8 cellular contexts compared by ENCODE assay signal in the genomic region with DNA sequence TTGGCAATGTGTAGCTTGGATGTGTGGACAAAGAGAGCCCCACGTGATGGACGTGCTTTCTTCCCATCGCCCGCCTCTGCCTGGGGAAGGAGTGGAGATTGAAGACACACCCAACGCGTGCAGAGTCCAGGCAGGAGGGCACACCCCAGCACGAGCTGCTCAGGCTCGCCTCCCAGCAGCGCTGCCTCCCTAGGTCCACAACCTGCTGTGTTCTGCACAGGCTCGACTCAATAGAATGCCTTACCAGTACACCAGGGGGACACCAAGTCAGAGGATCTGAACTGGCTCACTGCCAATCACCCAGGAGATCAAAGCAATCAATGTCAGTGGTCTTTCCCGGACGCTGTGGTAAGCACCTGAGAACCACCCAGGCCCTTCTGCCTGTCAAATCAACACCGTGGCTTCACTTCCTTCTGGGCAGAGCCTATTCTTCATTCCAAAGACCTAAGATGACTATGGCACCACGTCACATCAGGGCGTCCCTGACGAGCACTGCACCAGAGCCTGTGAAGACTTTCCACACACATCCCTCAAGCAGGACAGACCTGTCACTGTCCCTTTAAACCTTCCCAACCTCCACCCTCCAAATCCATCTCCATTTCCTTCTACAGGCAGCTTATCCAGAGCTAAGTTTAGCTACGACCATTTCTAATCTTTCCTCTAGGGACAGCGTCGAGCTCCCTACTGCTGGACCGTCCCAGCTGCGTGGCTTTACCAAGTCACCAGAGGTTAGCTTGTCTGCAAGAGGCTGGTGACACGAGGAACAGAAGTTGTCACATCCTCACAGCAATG.
A peak's percentile ranks its signal among the peaks of the same experiment; 100 is the strongest.
DNase-seq lines count a peak whose midpoint lies in the region; ATAC-seq and TF ChIP-seq lines count a peak whose summit lies in the region.

No MANE protein-coding gene starts in this region.

- peaks cover 37% of the 10 kb centered on the region for H3K4me1 Mint-ChIP-seq in activated CD8-positive, alpha-beta memory T cell treated with anti-CD3 and anti-CD28 coated beads, Interleukin-2, amount 10 ng/mL, durations not matched to agents 7 days and 5 days

- no peaks in the 10 kb centered on the region for H3K9me3 Mint-ChIP-seq in activated CD8-positive, alpha-beta memory T cell treated with anti-CD3 and anti-CD28 coated beads, Interleukin-2, amount 10 ng/mL, durations not matched to agents 7 days and 5 days (ENCODE audit: low read depth)

- H4K20me1 ChIP-seq in hepatocyte (ENCODE audit: insufficient read depth, poor library complexity, severe bottlenecking), result no peaks in the 10 kb centered on the region

- H3K27ac ChIP-seq in adipose tissue (ENCODE audit: low read depth, low read length) (peak overlapping the region; percentile 2), hepatocyte (peak overlapping the region; percentile 84)

- H3K27me3 Mint-ChIP-seq in activated CD8-positive, alpha-beta memory T cell treated with anti-CD3 and anti-CD28 coated beads, Interleukin-2, amount 10 ng/mL, durations not matched to agents 7 days and 5 days, result no peaks in the 10 kb centered on the region

- H3K4me3 Mint-ChIP-seq in activated CD8-positive, alpha-beta memory T cell treated with anti-CD3 and anti-CD28 coated beads, Interleukin-2, amount 10 ng/mL, durations not matched to agents 7 days and 5 days, result no peak overlapping the region

- peak; percentile 61 for DNase-seq in activated CD8-positive, alpha-beta memory T cell treated with anti-CD3 and anti-CD28 coated beads, Interleukin-2, amount 10 ng/mL, durations not matched to agents 7 days and 5 days
- DNase-seq in activated CD8-positive, alpha-beta memory T cell treated with anti-CD3 and anti-CD28 coated beads, Interleukin-2, amount 50 U/mL, for 48 hours, result no peak
- peak; percentile 40 for DNase-seq in NCI-H1694 (lab: John Stamatoyannopoulos, UW)
- peak; percentile 76 for DNase-seq in hepatocyte (ENCODE audit: low spot score)
- DNase-seq in sciatic nerve (ENCODE audit: low spot score), result no peak
- no peak for DNase-seq in NCI-H1436 (lab: John Stamatoyannopoulos, UW)
- no peak for DNase-seq in GOT3 (lab: John Stamatoyannopoulos, UW)

- H3K36me3 Mint-ChIP-seq in activated CD8-positive, alpha-beta memory T cell treated with anti-CD3 and anti-CD28 coated beads, Interleukin-2, amount 10 ng/mL, durations not matched to agents 7 days and 5 days, result peaks cover 12% of the 10 kb centered on the region

- no peak overlapping the region for H3K4me3 ChIP-seq in hepatocyte

- TF ChIP-seq CTCF in hepatocyte (IDR thresholded peaks at IDR 0.05; ENCODE audit: poor library complexity), result peak; percentile 35

- intact Hi-C loops in sciatic nerve (cut with DNase I), result no loop called here

- H3K9me2 ChIP-seq in hepatocyte (replicated peaks; ENCODE audit: insufficient read depth), result no peaks in the 10 kb centered on the region

- peaks cover 27% of the 10 kb centered on the region for H3K4me1 ChIP-seq in hepatocyte (ENCODE audit: insufficient read depth)

- ATAC-seq in activated CD8-positive, alpha-beta memory T cell treated with anti-CD3 and anti-CD28 coated beads, Interleukin-2, amount 10 ng/mL, durations not matched to agents 7 days and 5 days, result no peak
- peak; percentile 56 for ATAC-seq in sciatic nerve

- CTCF ChIA-PET in activated CD8-positive, alpha-beta memory T cell treated with anti-CD3 and anti-CD28 coated beads, Interleukin-2, amount 10 ng/mL, durations not matched to agents 7 days and 5 days (lab: Charles Lee), result interaction anchor here (0.9 to 1.4 kb wide), 3 partner anchors 10 to 50 kb away, joined by 3 to 6 read pairs (median 3); no protein-coding TSS in a partner anchor

- H3K79me2 ChIP-seq in hepatocyte, result peaks cover 28% of the 10 kb centered on the region

- no peak overlapping the region for H2AFZ ChIP-seq in hepatocyte

- no peaks in the 10 kb centered on the region for H3K36me3 ChIP-seq in hepatocyte (replicated peaks; ENCODE audit: insufficient read depth, low read depth)

- no peaks in the 10 kb centered on the region for H3K9me3 ChIP-seq in hepatocyte (ENCODE audit: low read depth)

- 51 to 57% (median 54%) methylated on average over 22 of the region's 22 CpGs for WGBS in adipose tissue, 3 donors
- 66% methylated on average over 22 of the region's 22 CpGs for WGBS in hepatocyte (ENCODE audit: low lambda C conversion rate, missing lambda C conversion rate)

- peak overlapping the region; percentile 9 for H3K27ac Mint-ChIP-seq in activated CD8-positive, alpha-beta memory T cell treated with anti-CD3 and anti-CD28 coated beads, Interleukin-2, amount 10 ng/mL, durations not matched to agents 7 days and 5 days

- no peaks in the 10 kb centered on the region for H3K27me3 ChIP-seq in hepatocyte

- H3K4me2 ChIP-seq in hepatocyte, result no peak overlapping the region

Comparison
In these comparisons a context has a peak if more than half of its experiments do, and no peak if none do; other contexts are left out.
1. DNase-seq: peak in activated CD8-positive, alpha-beta memory T cell treated with anti-CD3 and anti-CD28 coated beads, Interleukin-2, amount 10 ng/mL, durations not matched to agents 7 days and 5 days (single experiment), NCI-H1694 (single experiment) and hepatocyte (single experiment); none in activated CD8-positive, alpha-beta memory T cell treated with anti-CD3 and anti-CD28 coated beads, Interleukin-2, amount 50 U/mL, for 48 hours (single experiment), sciatic nerve (single experiment), NCI-H1436 (single experiment) and GOT3 (single experiment).